Comparison of ENCODE assay signal across 39 cellular contexts in the genomic region with DNA sequence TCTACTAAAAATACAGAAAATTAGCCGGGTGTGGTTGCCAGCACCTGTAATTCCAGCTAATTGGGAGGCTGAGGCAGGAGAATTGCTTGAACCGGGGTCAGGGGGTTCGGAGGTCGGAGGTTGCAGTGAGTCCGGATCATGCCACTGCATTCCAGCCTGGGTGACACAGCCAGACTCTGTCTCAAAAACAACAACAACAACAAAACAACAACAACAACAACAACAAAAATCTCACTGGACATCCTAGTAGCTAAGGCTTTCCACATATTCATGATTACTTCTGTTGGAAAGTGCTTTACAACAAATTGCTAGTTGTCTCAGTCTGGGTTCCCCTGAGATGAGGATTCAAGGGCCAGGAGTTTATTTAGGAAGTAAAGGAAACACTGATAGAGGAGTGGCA. TPM values are rescaled to one million over a fixed set of nuclear protein-coding genes. Genes with fewer than 3 reads are reported as not detected.
"Had no signal": no experiment of that assay in that cellular context is flagged by ENCODE, and none has a peak within 500 bp of the region (broad histone marks: within the 10 kb centered on the region; RNA-seq: fewer than 3 reads in every experiment).

No MANE protein-coding gene starts in this region.

- H3K4me3 ChIP-seq: MG63 had no signal

- H3K27ac ChIP-seq: KMS-11 had no signal

- H3K4me2 ChIP-seq: KMS-11 had no signal

- H3K9ac ChIP-seq: KMS-11 had no signal

- DNase-seq: Karpas-422, Kasumi-1, KG1, MG63, MM.1S, MV-4-11, NCI-H1048, NCI-H1092, NCI-H1092 treated with DMSO at 0.1 percent for 48 hours, NCI-H1105, NCI-H1105 treated with DMSO at 0.1 percent for 48 hours, NCI-H1417, NCI-H1417 treated with DMSO at 0.1 percent for 48 hours, NCI-H1436, NCI-H1436 treated with DMSO at 0.1 percent for 48 hours, NCI-H146, NCI-H1694, NCI-H1694 treated with DMSO at 0.1 percent for 48 hours, NCI-H187, NCI-H187 treated with DMSO at 0.1 percent for 48 hours, NCI-H1930, NCI-H2029, NCI-H2029 treated with DMSO at 0.1 percent for 48 hours, NCI-H2081, NCI-H2081 treated with DMSO at 0.1 percent for 48 hours, NCI-H2107, NCI-H2171, NCI-H2171 treated with DMSO at 0.1 percent for 48 hours, NCI-H2227 treated with DMSO at 0.1 percent for 48 hours, NCI-H226, NCI-H345, NCI-H446, NCI-H446 treated with DMSO at 0.1 percent for 48 hours, NCI-H510A had no signal

- H3K27me3 ChIP-seq: MG63 had no signal

- H3K36me3 ChIP-seq: MG63 had no signal

RNA-seq across cellular contexts. Expression of gene MROH2A, which starts 4.3 kb away (rescaled TPM):
- total RNA-seq: LHCN-M2, M059J, MCF 10A, NCI-H460 had no signal

RNA-seq across cellular contexts. Expression of gene UGT1A1, which starts 13.8 kb away (rescaled TPM):
- total RNA-seq: LHCN-M2, M059J, MCF 10A, NCI-H460 had no signal

RNA-seq across cellular contexts. Expression of gene UGT1A3, which starts 45.0 kb away (rescaled TPM):
- total RNA-seq: LHCN-M2, M059J, MCF 10A, NCI-H460 had no signal

RNA-seq across cellular contexts. Expression of gene UGT1A4, which starts 55.3 kb away (rescaled TPM):
- total RNA-seq: LHCN-M2, M059J, MCF 10A, NCI-H460 had no signal
